ENCODE assay signal across 22 cellular contexts in the genomic region with DNA sequence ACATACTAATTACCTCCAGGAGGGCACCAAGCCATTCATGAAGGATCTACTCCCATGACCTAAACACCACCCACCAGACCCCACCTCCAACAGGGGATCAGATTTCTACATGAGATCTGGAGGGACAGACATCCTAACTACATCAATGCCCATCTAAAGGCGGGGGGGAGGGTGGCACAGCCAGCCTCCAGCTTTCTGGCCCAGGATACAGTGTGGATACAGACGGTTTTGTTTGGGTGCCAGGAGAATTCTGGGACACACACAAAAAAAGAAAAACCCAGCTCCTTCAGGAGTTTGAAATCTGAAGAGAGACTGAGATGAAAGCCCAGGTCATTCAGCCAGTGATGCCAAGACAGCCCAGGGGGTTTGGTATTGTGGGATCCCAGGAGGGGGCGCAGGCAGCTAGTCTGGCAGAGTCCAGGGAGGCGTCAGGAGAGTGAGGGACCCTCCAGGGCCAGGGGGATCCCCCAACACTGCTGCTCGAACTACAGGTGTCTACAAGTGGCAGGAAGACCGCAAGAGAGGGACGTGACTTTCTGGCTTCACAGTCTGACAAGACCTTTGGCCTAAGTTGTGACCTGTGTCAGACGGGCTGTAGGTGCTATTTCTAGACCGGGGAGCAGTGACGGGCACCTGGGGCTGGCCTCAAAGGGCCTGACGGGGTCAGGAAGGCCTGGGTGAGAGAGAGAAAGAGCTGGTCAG.
A peak's percentile ranks its signal among the peaks of the same experiment; 100 is the strongest.
DNase-seq lines count a peak whose midpoint lies in the region; ATAC-seq and TF ChIP-seq lines count a peak whose summit lies in the region.
"Had no signal": no experiment of that assay in that cellular context is flagged by ENCODE, and none has a peak within 500 bp of the region (broad histone marks: within the 10 kb centered on the region; RNA-seq: fewer than 3 reads in every experiment).

No MANE protein-coding gene starts in this region.

- H4K91ac ChIP-seq in neuronal stem cell (ENCODE audit: low read depth, low read length, poor library complexity), result no peak overlapping the region

- peaks cover 2% of the 10 kb centered on the region for H3K4me1 Mint-ChIP-seq in activated T-cell treated with anti-CD3 and anti-CD28 coated beads, Interleukin-2, amount 50 U/mL, for 24 hours (ENCODE audit: low read depth)
- H3K4me1 Mint-ChIP-seq in central memory CD8-positive, alpha-beta T cell, result peaks cover 11% of the 10 kb centered on the region
- H3K4me1 Mint-ChIP-seq: B cell had no signal

- no peak overlapping the region for H2BK12ac ChIP-seq in neuronal stem cell (ENCODE audit: low read length)

- H3K27me3 Mint-ChIP-seq in activated T-cell treated with anti-CD3 and anti-CD28 coated beads, Interleukin-2, amount 50 U/mL, for 24 hours, result no peaks in the 10 kb centered on the region
- H3K27me3 Mint-ChIP-seq in central memory CD8-positive, alpha-beta T cell, result no peaks in the 10 kb centered on the region
- H3K27me3 Mint-ChIP-seq: B cell; CD4-positive, CD25-positive, alpha-beta regulatory T cell had no signal

- peak; percentile 15 for DNase-seq in activated T-cell treated with anti-CD3 and anti-CD28 coated beads, Interleukin-2, amount 50 U/mL, for 24 hours
- no peak for DNase-seq in activated T-cell treated with anti-CD3 and anti-CD28 coated beads, Interleukin-2, amount 50 U/mL, for 48 hours
- DNase-seq in central memory CD8-positive, alpha-beta T cell (ENCODE audit: low spot score in 2 of 2), result no peak
- no peak for DNase-seq in neuronal stem cell (ENCODE audit: low spot score)
- peak; percentile 55 for DNase-seq in upper lobe of right lung
- no peak for DNase-seq in GM19238 (ENCODE audit: insufficient read length, low spot score)
- DNase-seq in T1000 (lab: John Stamatoyannopoulos, UW), result no peak
- DNase-seq: Caco-2; CD4-positive, CD25-positive, alpha-beta regulatory T cell; DMS153; KBM-7; NCI-H1105 treated with DMSO at 0.1 percent for 48 hours; NCI-H1694; NCI-H2107; NCI-H510A; NCI-H748 treated with DMSO at 0.1 percent for 48 hours; SHP77 had no signal

- H4K8ac ChIP-seq in neuronal stem cell (ENCODE audit: low read depth, low read length), result no peak overlapping the region

- H2AFZ ChIP-seq in neuronal stem cell (ENCODE audit: low read length), result no peak overlapping the region
- H2AFZ ChIP-seq: GM23338 had no signal

- no peak for TF ChIP-seq CTCF in upper lobe of right lung (IDR thresholded peaks at IDR 0.05)

- H3K14ac ChIP-seq in neuronal stem cell (ENCODE audit: low read length), result peak overlapping the region; percentile 48

- no peak overlapping the region for H3K27ac Mint-ChIP-seq in activated T-cell treated with anti-CD3 and anti-CD28 coated beads, Interleukin-2, amount 50 U/mL, for 24 hours
- H3K27ac Mint-ChIP-seq in central memory CD8-positive, alpha-beta T cell (ENCODE audit: low read depth), result peak overlapping the region; percentile 52
- H3K27ac Mint-ChIP-seq: B cell had no signal

- H3K27ac ChIP-seq in neuronal stem cell (replicated peaks; ENCODE audit: low read length) (no peak overlapping the region), upper lobe of right lung (no peak overlapping the region)

- no peak for ATAC-seq in central memory CD8-positive, alpha-beta T cell (replicated peaks; ENCODE audit: extremely low read depth, poor library complexity, severe bottlenecking)
- ATAC-seq in upper lobe of right lung (no peak), HG03378 (IDR thresholded peaks at IDR 0.05; ENCODE audit: unreplicated experiment) (no peak)
- ATAC-seq: GM12878, GM23338, HepG2 had no signal

- H2AK5ac ChIP-seq in neuronal stem cell (ENCODE audit: low read depth, low read length), result no peak overlapping the region

- no CpG with 5 or more reads among the region's 11 CpGs for WGBS in neuronal stem cell (ENCODE audit: extremely low coverage in 2 of 2, insufficient read length in 2 of 2, insufficient replicate concordance in 1 of 2), 2 donors

- H2BK5ac ChIP-seq in neuronal stem cell (ENCODE audit: low read length), result no peak overlapping the region

- H3K27me3 ChIP-seq in neuronal stem cell (ENCODE audit: control insufficient read depth in 3 of 3, insufficient read depth in 3 of 3, low read depth in 1 of 3, low read length in 3 of 3) (no peaks in the 10 kb centered on the region), upper lobe of right lung (no peaks in the 10 kb centered on the region)

- no peaks in the 10 kb centered on the region for H3K79me1 ChIP-seq in neuronal stem cell (ENCODE audit: low read depth, low read length)

- no peaks in the 10 kb centered on the region for H3K9me3 Mint-ChIP-seq in activated T-cell treated with anti-CD3 and anti-CD28 coated beads, Interleukin-2, amount 50 U/mL, for 24 hours
- no peaks in the 10 kb centered on the region for H3K9me3 Mint-ChIP-seq in central memory CD8-positive, alpha-beta T cell
- H3K9me3 Mint-ChIP-seq: CD4-positive, CD25-positive, alpha-beta regulatory T cell; GM23338 had no signal

- no peak overlapping the region for H3K4me3 Mint-ChIP-seq in activated T-cell treated with anti-CD3 and anti-CD28 coated beads, Interleukin-2, amount 50 U/mL, for 24 hours
- H3K4me3 Mint-ChIP-seq in central memory CD8-positive, alpha-beta T cell, result no peak overlapping the region
- H3K4me3 Mint-ChIP-seq: B cell; CD4-positive, CD25-positive, alpha-beta regulatory T cell; GM23338 had no signal

- H3K36me3 Mint-ChIP-seq in activated T-cell treated with anti-CD3 and anti-CD28 coated beads, Interleukin-2, amount 50 U/mL, for 24 hours (ENCODE audit: low read depth), result peaks cover 95% of the 10 kb centered on the region
- peaks cover 22% of the 10 kb centered on the region for H3K36me3 Mint-ChIP-seq in central memory CD8-positive, alpha-beta T cell (ENCODE audit: insufficient read depth)

- peaks cover 9 to 69% of the 10 kb centered on the region in 2 donors for H3K36me3 ChIP-seq in neuronal stem cell (replicated peaks in 1 of 2; ENCODE audit: control insufficient read depth in 2 of 2, insufficient read depth in 2 of 2, low read length in 2 of 2)
- peaks cover 54% of the 10 kb centered on the region for H3K36me3 ChIP-seq in upper lobe of right lung

- H3K4me3 ChIP-seq in neuronal stem cell (ENCODE audit: low read length in 2 of 2) (no peak overlapping the region), upper lobe of right lung (no peak overlapping the region)
- H3K4me3 ChIP-seq: GM12878, GM23338 had no signal

- H3K4me1 ChIP-seq in neuronal stem cell (ENCODE audit: control insufficient read depth in 2 of 2, insufficient read depth in 1 of 2, low read depth in 1 of 2, low read length in 2 of 2) (peaks cover 0 to 2% of the 10 kb centered on the region in 2 donors), upper lobe of right lung (no peaks in the 10 kb centered on the region)
- H3K4me1 ChIP-seq: Caco-2 had no signal

- no peak overlapping the region for H2BK15ac ChIP-seq in neuronal stem cell (ENCODE audit: low read length)

- H3K9me3 ChIP-seq in neuronal stem cell (replicated peaks in 1 of 2; ENCODE audit: control insufficient read depth in 2 of 2, insufficient read depth in 1 of 2, low read depth in 1 of 2, low read length in 2 of 2) (no peaks in the 10 kb centered on the region), upper lobe of right lung (no peaks in the 10 kb centered on the region)
- H3K9me3 ChIP-seq: Caco-2 had no signal

- H3K4ac ChIP-seq in neuronal stem cell (ENCODE audit: low read length), result no peak overlapping the region

- H3K23ac ChIP-seq in neuronal stem cell (ENCODE audit: low read depth, low read length, poor library complexity), result no peak overlapping the region

- H2BK120ac ChIP-seq in neuronal stem cell (ENCODE audit: low read depth, low read length), result no peak overlapping the region

- no peak overlapping the region for H3K9ac ChIP-seq in neuronal stem cell (ENCODE audit: low read depth, low read length, poor library complexity)

- no peak overlapping the region for H3K18ac ChIP-seq in neuronal stem cell (ENCODE audit: low read length)

- intact Hi-C loops in upper lobe of right lung (cut with DNase I), result no loop called here

- no peak overlapping the region for H3K4me2 ChIP-seq in neuronal stem cell (ENCODE audit: insufficient read depth, low read length, poor library complexity, severe bottlenecking)
- H3K4me2 ChIP-seq: GM23338 had no signal

Comparison
In these comparisons a context has a peak if more than half of its experiments do, and no peak if none do; other contexts are left out.
1. DNase-seq: peak in activated T-cell treated with anti-CD3 and anti-CD28 coated beads, Interleukin-2, amount 50 U/mL, for 24 hours (single experiment) and upper lobe of right lung (single experiment); none in activated T-cell treated with anti-CD3 and anti-CD28 coated beads, Interleukin-2, amount 50 U/mL, for 48 hours (0 of 2), central memory CD8-positive, alpha-beta T cell (0 of 2), neuronal stem cell (single experiment), GM19238 (single experiment) and T1000 (single experiment).